ENCODE assay signal across 39 cellular contexts in genomic region chr5:140162781-140163180, GRCh38.
"Had no signal": no experiment of that assay in that cellular context is flagged by ENCODE, and none has a peak within 500 bp of the region (broad histone marks: within the 10 kb centered on the region; RNA-seq: fewer than 3 reads in every experiment).

No MANE protein-coding gene starts in this region.

- H3K36me3 Mint-ChIP-seq: activated CD4-positive, alpha-beta memory T cell treated with anti-CD3 and anti-CD28 coated beads for 36 hours; activated CD8-positive, alpha-beta memory T cell treated with anti-CD3 and anti-CD28 coated beads, Interleukin-2, amount 10 ng/mL, durations not matched to agents 7 days and 5 days; activated naive CD8-positive, alpha-beta T cell treated with anti-CD3 and anti-CD28 coated beads for 36 hours; brain had no signal

- H3K4me3 Mint-ChIP-seq: activated B cell treated with CpG ODN at 0.5 μM for 24 hours; activated CD4-positive, alpha-beta memory T cell treated with anti-CD3 and anti-CD28 coated beads for 36 hours; activated CD8-positive, alpha-beta memory T cell treated with anti-CD3 and anti-CD28 coated beads, Interleukin-2, amount 10 ng/mL, durations not matched to agents 7 days and 5 days; activated CD8-positive, alpha-beta T cell treated with anti-CD3 and anti-CD28 coated beads, Interleukin-2, amount 10 ng/mL, durations not matched to agents 7 days and 5 days; activated naive CD4-positive, alpha-beta T cell treated with anti-CD3 and anti-CD28 coated beads for 36 hours; activated naive CD4-positive, alpha-beta T cell treated with anti-CD3 and anti-CD28 coated beads, Interleukin-2, amount 50 U/mL, for 24 hours; activated naive CD8-positive, alpha-beta T cell treated with anti-CD3 and anti-CD28 coated beads for 36 hours; activated naive CD8-positive, alpha-beta T cell treated with anti-CD3 and anti-CD28 coated beads, Interleukin-2, amount 50 U/mL, for 24 hours; activated T-helper 1 cell treated with anti-CD3 and anti-CD28 coated beads, Interleukin-12 subunit alpha, Interleukin-12 subunit beta, Interleukin-2, Interleukin-4 antibody, amounts not matched to agents 30 ng/mL and 10 ng/mL and 1 ng/mL, durations not matched to agents 14 hours and 24 hours and 36 hours; brain; dendritic cell treated with granulocyte-macrophage colony-stimulating factor and Interleukin-4, amounts not matched to agents 40 ng/mL and 50 ng/mL, for 4 days; endodermal cell; T-helper 17 cell; T-helper 2 cell treated with Interferon-gamma antibody and Interleukin-4, amounts not matched to agents 5 μg/mL and 100 μg/mL, for 36 hours had no signal

- H3K4me3 ChIP-seq: adrenal gland, ascending aorta, breast epithelium, cardiac muscle cell, coronary artery, dorsolateral prefrontal cortex, esophagus muscularis mucosa, gastrocnemius medialis, heart left ventricle had no signal

- DNase-seq: activated B cell treated with CpG ODN at 0.5 μM for 24 hours; activated CD4-positive, alpha-beta memory T cell treated with anti-CD3 and anti-CD28 coated beads for 36 hours; activated CD4-positive, alpha-beta T cell treated with anti-CD3 and anti-CD28 coated beads for 48 hours; activated CD8-positive, alpha-beta memory T cell treated with anti-CD3 and anti-CD28 coated beads, Interleukin-2, amount 10 ng/mL, durations not matched to agents 7 days and 5 days; activated CD8-positive, alpha-beta memory T cell treated with anti-CD3 and anti-CD28 coated beads, Interleukin-2, amount 50 U/mL, for 4 hours; activated CD8-positive, alpha-beta T cell treated with anti-CD3 and anti-CD28 coated beads, Interleukin-2, amount 10 ng/mL, durations not matched to agents 7 days and 5 days; activated effector memory CD4-positive, alpha-beta T cell treated with anti-CD3 and anti-CD28 coated beads, Interleukin-2, amount 50 U/mL, for 16 hours; activated naive CD4-positive, alpha-beta T cell treated with anti-CD3 and anti-CD28 coated beads for 36 hours; activated naive CD8-positive, alpha-beta T cell treated with anti-CD3 and anti-CD28 coated beads for 36 hours; activated naive CD8-positive, alpha-beta T cell treated with anti-CD3 and anti-CD28 coated beads, Interleukin-2, amount 50 U/mL, for 24 hours; activated T-cell treated with anti-CD3 and anti-CD28 coated beads, Interleukin-2, amount 50 U/mL, for 1 hour; activated T-cell treated with anti-CD3 and anti-CD28 coated beads, Interleukin-2, amount 50 U/mL, for 48 hours; amygdala; central memory CD4-positive, alpha-beta T cell; cerebellar nuclear complex; dorsolateral prefrontal cortex; effector memory CD4-positive, alpha-beta T cell; endodermal cell; foreskin keratinocyte; gastrocnemius medialis; glutamatergic neuron; heart left ventricle; T-helper 1 cell; T-helper 17 cell; T1000; WERI-Rb-1 had no signal

- H3K36me3 ChIP-seq: adrenal gland, ascending aorta, breast epithelium, cardiac muscle cell, gastrocnemius medialis, heart left ventricle, WERI-Rb-1 had no signal

- H3K4me1 Mint-ChIP-seq: activated B cell treated with CpG ODN at 0.5 μM for 24 hours; activated CD8-positive, alpha-beta memory T cell treated with anti-CD3 and anti-CD28 coated beads, Interleukin-2, amount 10 ng/mL, durations not matched to agents 7 days and 5 days; activated naive CD4-positive, alpha-beta T cell treated with anti-CD3 and anti-CD28 coated beads, Interleukin-2, amount 50 U/mL, for 24 hours; activated naive CD8-positive, alpha-beta T cell treated with anti-CD3 and anti-CD28 coated beads for 36 hours; activated naive CD8-positive, alpha-beta T cell treated with anti-CD3 and anti-CD28 coated beads, Interleukin-2, amount 50 U/mL, for 24 hours; brain had no signal

- H3K4me1 ChIP-seq: ascending aorta, breast epithelium, foreskin keratinocyte, gastrocnemius medialis had no signal

- ATAC-seq: activated CD4-positive, CD25-positive, alpha-beta regulatory T cell treated with anti-CD3 and anti-CD28 coated beads, Interleukin-2, amount 50 U/mL, for 24 hours; activated CD8-positive, alpha-beta memory T cell treated with anti-CD3 and anti-CD28 coated beads, Interleukin-2, amount 10 ng/mL, durations not matched to agents 7 days and 5 days; activated CD8-positive, alpha-beta T cell treated with anti-CD3 and anti-CD28 coated beads, Interleukin-2, amount 10 ng/mL, durations not matched to agents 7 days and 5 days; activated naive CD8-positive, alpha-beta T cell treated with anti-CD3 and anti-CD28 coated beads, Interleukin-2, amount 50 U/mL, for 24 hours; foreskin keratinocyte; gastrocnemius medialis; T-helper 17 cell had no signal

- H3K27ac Mint-ChIP-seq: activated B cell treated with CpG ODN at 0.5 μM for 24 hours; activated CD4-positive, alpha-beta memory T cell treated with anti-CD3 and anti-CD28 coated beads for 36 hours; activated CD8-positive, alpha-beta memory T cell treated with anti-CD3 and anti-CD28 coated beads, Interleukin-2, amount 10 ng/mL, durations not matched to agents 7 days and 5 days; activated CD8-positive, alpha-beta T cell treated with anti-CD3 and anti-CD28 coated beads, Interleukin-2, amount 10 ng/mL, durations not matched to agents 7 days and 5 days; activated naive CD4-positive, alpha-beta T cell treated with anti-CD3 and anti-CD28 coated beads for 36 hours; activated naive CD4-positive, alpha-beta T cell treated with anti-CD3 and anti-CD28 coated beads, Interleukin-2, amount 50 U/mL, for 24 hours; activated naive CD8-positive, alpha-beta T cell treated with anti-CD3 and anti-CD28 coated beads for 36 hours; activated naive CD8-positive, alpha-beta T cell treated with anti-CD3 and anti-CD28 coated beads, Interleukin-2, amount 50 U/mL, for 24 hours; activated T-helper 1 cell treated with anti-CD3 and anti-CD28 coated beads, Interleukin-12 subunit alpha, Interleukin-12 subunit beta, Interleukin-2, Interleukin-4 antibody, amounts not matched to agents 30 ng/mL and 10 ng/mL and 1 ng/mL, durations not matched to agents 14 hours and 24 hours and 36 hours; activated T-helper 2 cell treated with anti-CD3 and anti-CD28 coated beads, Interferon-gamma antibody, Interleukin-2, Interleukin-4, amounts not matched to agents 10 μg/mL and 5 μg/mL and 100 μg/mL, durations not matched to agents 14 hours and 24 hours and 36 hours; brain; dendritic cell treated with granulocyte-macrophage colony-stimulating factor and Interleukin-4, amounts not matched to agents 40 ng/mL and 50 ng/mL, for 4 days; endodermal cell; T-helper 2 cell treated with Interferon-gamma antibody and Interleukin-4, amounts not matched to agents 5 μg/mL and 100 μg/mL, for 36 hours had no signal

- H3K9me3 ChIP-seq: adrenal gland, ascending aorta, breast epithelium, esophagus muscularis mucosa, gastrocnemius medialis, heart left ventricle had no signal

- H3K27me3 ChIP-seq: adrenal gland, breast epithelium, cardiac muscle cell, dorsolateral prefrontal cortex, esophagus muscularis mucosa, foreskin keratinocyte, gastrocnemius medialis, heart left ventricle had no signal

- H3K27me3 Mint-ChIP-seq: activated B cell treated with CpG ODN at 0.5 μM for 24 hours; activated CD4-positive, alpha-beta memory T cell treated with anti-CD3 and anti-CD28 coated beads for 36 hours; activated CD8-positive, alpha-beta memory T cell treated with anti-CD3 and anti-CD28 coated beads, Interleukin-2, amount 10 ng/mL, durations not matched to agents 7 days and 5 days; activated naive CD4-positive, alpha-beta T cell treated with anti-CD3 and anti-CD28 coated beads, Interleukin-2, amount 50 U/mL, for 24 hours; activated naive CD8-positive, alpha-beta T cell treated with anti-CD3 and anti-CD28 coated beads for 36 hours had no signal

- H3K27ac ChIP-seq: adrenal gland, ascending aorta, breast epithelium, cardiac muscle cell, coronary artery, dorsolateral prefrontal cortex, esophagus muscularis mucosa, foreskin keratinocyte, gastrocnemius medialis, heart left ventricle, WERI-Rb-1 had no signal

- H3K9me3 Mint-ChIP-seq: activated B cell treated with CpG ODN at 0.5 μM for 24 hours; activated CD4-positive, alpha-beta memory T cell treated with anti-CD3 and anti-CD28 coated beads for 36 hours; activated naive CD4-positive, alpha-beta T cell treated with anti-CD3 and anti-CD28 coated beads for 36 hours; activated naive CD4-positive, alpha-beta T cell treated with anti-CD3 and anti-CD28 coated beads, Interleukin-2, amount 50 U/mL, for 24 hours; activated naive CD8-positive, alpha-beta T cell treated with anti-CD3 and anti-CD28 coated beads for 36 hours; activated naive CD8-positive, alpha-beta T cell treated with anti-CD3 and anti-CD28 coated beads, Interleukin-2, amount 50 U/mL, for 24 hours; activated T-helper 1 cell treated with anti-CD3 and anti-CD28 coated beads, Interleukin-12 subunit alpha, Interleukin-12 subunit beta, Interleukin-2, Interleukin-4 antibody, amounts not matched to agents 30 ng/mL and 10 ng/mL and 1 ng/mL, durations not matched to agents 14 hours and 24 hours and 36 hours; activated T-helper 2 cell treated with anti-CD3 and anti-CD28 coated beads, Interferon-gamma antibody, Interleukin-2, Interleukin-4, amounts not matched to agents 10 μg/mL and 5 μg/mL and 100 μg/mL, durations not matched to agents 14 hours and 24 hours and 36 hours; brain; dendritic cell treated with granulocyte-macrophage colony-stimulating factor and Interleukin-4, amounts not matched to agents 40 ng/mL and 50 ng/mL, for 4 days; endodermal cell; T-helper 2 cell treated with Interferon-gamma antibody and Interleukin-4, amounts not matched to agents 5 μg/mL and 100 μg/mL, for 36 hours had no signal
